10 cellular contexts compared by ENCODE assay signal in the genomic region with DNA sequence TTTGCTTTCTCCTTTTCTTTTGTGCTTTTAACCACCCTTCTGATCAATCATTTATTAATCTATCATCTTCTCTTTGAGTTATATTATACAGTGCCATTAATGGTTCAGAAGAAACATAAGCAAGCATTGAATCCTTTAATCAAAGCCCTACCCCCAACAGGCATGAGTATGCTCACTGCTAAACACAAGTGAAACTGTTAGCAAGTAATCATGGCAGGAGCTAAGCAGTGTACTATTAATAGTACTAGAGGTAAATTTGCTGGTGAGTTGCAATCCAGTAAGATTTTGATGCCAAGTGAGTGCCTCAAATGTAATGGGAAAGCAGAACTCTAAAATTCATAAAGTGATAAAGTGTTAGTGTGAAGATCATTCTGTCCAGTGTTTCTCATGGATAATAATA. TPM values are rescaled to one million over a fixed set of nuclear protein-coding genes. Genes with fewer than 3 reads are reported as not detected.
A peak's percentile ranks its signal among the peaks of the same experiment; 100 is the strongest.
DNase-seq lines count a peak whose midpoint lies in the region; ATAC-seq, FAIRE-seq and TF ChIP-seq lines count a peak whose summit lies in the region.
"Had no signal": no experiment of that assay in that cellular context is flagged by ENCODE, and none has a peak within 500 bp of the region (broad histone marks: within the 10 kb centered on the region; RNA-seq: fewer than 3 reads in every experiment).

No MANE protein-coding gene starts in this region.

- no peak for TF ChIP-seq CTCF in left lung (IDR thresholded peaks at IDR 0.05)
- no peak for TF ChIP-seq CTCF in foreskin fibroblast (IDR thresholded peaks at IDR 0.05; ENCODE audit: low read depth, low read length)

- intact Hi-C loops in left lung (cut with DNase I), result no loop called here

- H3K27ac ChIP-seq in left lung, result peak overlapping the region; percentile 63 to 75

- peak; percentile 79 for ATAC-seq in GM18517 (IDR thresholded peaks at IDR 0.05; ENCODE audit: unreplicated experiment)
- ATAC-seq in GM21723 (IDR thresholded peaks at IDR 0.05; ENCODE audit: unreplicated experiment), result peak; percentile 58
- ATAC-seq in HG03571 (IDR thresholded peaks at IDR 0.05; ENCODE audit: unreplicated experiment), result peak; percentile 61
- peak; percentile 40 for ATAC-seq in left lung

- H3K4me3 ChIP-seq in left lung (no peak overlapping the region), foreskin fibroblast (ENCODE audit: low read depth in 1 of 2, low read length in 2 of 2) (no peak overlapping the region)

- peaks cover 0 to 17% of the 10 kb centered on the region in 2 donors for H3K36me3 ChIP-seq in left lung

- TF ChIP-seq POLR2A in GM12892 (IDR thresholded peaks at IDR 0.05; ENCODE audit: low read depth, low read length), result no peak

- DNase-seq in left lung, result no peak
- no peak for DNase-seq in foreskin fibroblast
- DNase-seq in NCI-H526 treated with DMSO at 0.1 percent for 48 hours (lab: John Stamatoyannopoulos, UW), result no peak
- no peak for DNase-seq in islet precursor cell
- DNase-seq in GM12892 (ENCODE audit: insufficient read length), result no peak
- DNase-seq: natural killer cell had no signal

- FAIRE-seq in GM12892 (lab: Jason Lieb, UNC), result no peak
- FAIRE-seq: endometrium had no signal

- no peaks in the 10 kb centered on the region for H3K27me3 ChIP-seq in left lung

- H3K4me1 ChIP-seq in left lung, result peaks cover 20 to 70% of the 10 kb centered on the region in 2 donors

- H3K9me3 ChIP-seq in left lung, result no peaks in the 10 kb centered on the region

RNA-seq across cellular contexts. Expression of gene FNIP2, which starts 57.2 kb away (rescaled TPM):
- total RNA-seq in left lung, result 10 to 100 TPM; 56.6 to 71.2 TPM
- polyA plus RNA-seq in GM12892 (2012; ENCODE audit: missing spikeins), result 0.34 TPM
